Comparison of ENCODE assay signal across 1 cellular context in the genomic region with DNA sequence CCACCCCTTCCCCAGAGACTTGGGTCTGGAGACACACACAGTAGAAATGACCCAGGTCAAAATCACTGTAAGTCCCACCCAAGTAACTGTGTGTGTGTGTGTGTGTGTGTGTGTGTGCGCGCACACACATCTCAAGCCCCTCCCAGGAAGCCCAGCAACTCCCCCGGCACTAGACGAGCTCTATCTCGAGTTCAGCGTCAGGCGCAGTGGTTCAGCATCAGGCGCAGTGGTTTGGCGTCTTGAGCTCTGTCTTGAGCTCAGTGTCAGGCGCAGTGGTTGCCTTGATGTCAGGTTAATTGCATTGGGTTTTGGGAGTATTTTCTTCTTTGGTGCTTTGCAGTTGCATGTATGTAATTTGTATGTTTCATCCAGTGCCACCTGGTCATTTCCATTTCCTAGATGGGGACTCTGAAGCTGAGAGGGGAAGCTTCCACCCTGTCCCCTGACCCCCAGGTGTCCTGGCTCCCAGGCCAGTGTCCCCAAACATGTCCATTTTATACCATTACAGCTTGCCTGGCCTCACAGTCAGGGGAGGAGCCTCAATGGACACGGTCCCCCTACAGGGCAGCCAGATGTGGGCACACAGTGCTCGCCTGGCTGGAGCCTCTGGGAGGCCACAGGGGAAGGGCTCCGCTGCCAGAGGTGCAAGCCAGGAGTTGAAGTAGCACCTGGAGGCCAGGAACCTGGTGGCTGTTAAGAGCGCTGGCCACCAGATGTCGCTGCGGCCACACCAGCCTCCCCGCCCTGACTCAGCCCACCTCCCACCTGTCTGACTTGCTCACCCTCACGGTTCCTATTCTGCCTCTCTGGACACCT.
TF ChIP-seq lines count a peak whose summit lies in the region.

No MANE protein-coding gene starts in this region.

TF ChIP-seq in HepG2, 621 proteins besides CTCF, POLR2A, EP300 and RAD21 (continued from another document and continues in another):
- TF ChIP-seq, protein P1, sequence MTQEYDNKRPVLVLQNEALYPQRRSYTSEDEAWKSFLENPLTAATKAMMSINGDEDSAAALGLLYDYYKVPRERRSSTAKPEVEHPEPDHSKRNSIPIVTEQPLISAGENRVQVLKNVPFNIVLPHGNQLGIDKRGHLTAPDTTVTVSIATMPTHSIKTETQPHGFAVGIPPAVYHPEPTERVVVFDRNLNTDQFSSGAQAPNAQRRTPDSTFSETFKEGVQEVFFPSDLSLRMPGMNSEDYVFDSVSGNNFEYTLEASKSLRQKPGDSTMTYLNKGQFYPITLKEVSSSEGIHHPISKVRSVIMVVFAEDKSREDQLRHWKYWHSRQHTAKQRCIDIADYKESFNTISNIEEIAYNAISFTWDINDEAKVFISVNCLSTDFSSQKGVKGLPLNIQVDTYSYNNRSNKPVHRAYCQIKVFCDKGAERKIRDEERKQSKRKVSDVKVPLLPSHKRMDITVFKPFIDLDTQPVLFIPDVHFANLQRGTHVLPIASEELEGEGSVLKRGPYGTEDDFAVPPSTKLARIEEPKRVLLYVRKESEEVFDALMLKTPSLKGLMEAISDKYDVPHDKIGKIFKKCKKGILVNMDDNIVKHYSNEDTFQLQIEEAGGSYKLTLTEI (CRISPR knock-in tag; conservative IDR thresholded peaks at IDR 0.05), result no peak
- TF ChIP-seq ZNF382 (CRISPR knock-in tag; IDR thresholded peaks at IDR 0.05; ENCODE audit: borderline replicate concordance) (no peak), MLLT10 (CRISPR knock-in tag; IDR thresholded peaks at IDR 0.05) (no peak), ZNF329 (CRISPR knock-in tag; IDR thresholded peaks at IDR 0.05; ENCODE audit: low read depth) (peak; percentile 91), SNAPC2 (CRISPR knock-in tag; IDR thresholded peaks at IDR 0.05) (no peak), NFRKB (IDR thresholded peaks at IDR 0.05) (no peak), THAP11 (CRISPR knock-in tag; IDR thresholded peaks at IDR 0.05) (peak; percentile 40; the same call in 1 of the 2 replicates), ZNF224 (CRISPR knock-in tag; IDR thresholded peaks at IDR 0.05) (no peak), WIZ (CRISPR knock-in tag; IDR thresholded peaks at IDR 0.05) (no peak), NPAS2 (CRISPR knock-in tag; IDR thresholded peaks at IDR 0.05; ENCODE audit: borderline replicate concordance) (no peak), PAF1 (CRISPR knock-in tag; IDR thresholded peaks at IDR 0.05) (no peak), GZF1 (CRISPR knock-in tag; IDR thresholded peaks at IDR 0.05) (no peak), ZNF451 (CRISPR knock-in tag; IDR thresholded peaks at IDR 0.05) (no peak), MEIS1 (CRISPR knock-in tag; IDR thresholded peaks at IDR 0.05; ENCODE audit: borderline replicate concordance) (no peak), ZNF256 (CRISPR knock-in tag; conservative IDR thresholded peaks at IDR 0.05) (no peak), MXD4 (CRISPR knock-in tag; IDR thresholded peaks at IDR 0.05) (peak; percentile 83), ZNF558 (CRISPR knock-in tag; IDR thresholded peaks at IDR 0.05; ENCODE audit: borderline replicate concordance) (no peak), MAFK (conservative IDR thresholded peaks at IDR 0.05 in 1 of 2, IDR thresholded peaks at IDR 0.05 in 1 of 2; ENCODE audit: low read length in 2 of 2) (peak in 1 of 2 experiments; percentile 39; a peak in 2 of 4 replicates), ZNF292 (CRISPR knock-in tag; IDR thresholded peaks at IDR 0.05; ENCODE audit: borderline replicate concordance, low read depth) (no peak), U2AF1 (optimal IDR thresholded peaks at IDR 0.05; ENCODE audit: low read depth, low read length) (no peak), SP5 (CRISPR knock-in tag; IDR thresholded peaks at IDR 0.05; ENCODE audit: borderline replicate concordance, low read depth) (no peak), HMG20A (CRISPR knock-in tag; IDR thresholded peaks at IDR 0.05; ENCODE audit: borderline replicate concordance) (no peak), ZNF674 (CRISPR knock-in tag; IDR thresholded peaks at IDR 0.05; ENCODE audit: low read depth) (no peak), NFKB2 (CRISPR knock-in tag; IDR thresholded peaks at IDR 0.05; ENCODE audit: borderline replicate concordance) (no peak), TBX3 (IDR thresholded peaks at IDR 0.05; ENCODE audit: borderline replicate concordance) (peak; percentile 47; the same call in 1 of the 2 replicates), ZEB1 (IDR thresholded peaks at IDR 0.05; ENCODE audit: insufficient replicate concordance, low read depth) (no peak), ZNF746 (CRISPR knock-in tag; IDR thresholded peaks at IDR 0.05) (no peak; the same call in 1 of the 2 replicates), ZNF12 (CRISPR knock-in tag; IDR thresholded peaks at IDR 0.05) (no peak), ZNF564 (CRISPR knock-in tag; IDR thresholded peaks at IDR 0.05) (no peak), ZNF777 (CRISPR knock-in tag; IDR thresholded peaks at IDR 0.05) (no peak), RBFOX2 (IDR thresholded peaks at IDR 0.05; ENCODE audit: low read depth, low read length) (no peak), SIX4 (CRISPR knock-in tag; IDR thresholded peaks at IDR 0.05) (peak; percentile 41; the same call in 1 of the 2 replicates)
- TF ChIP-seq, protein P2, sequence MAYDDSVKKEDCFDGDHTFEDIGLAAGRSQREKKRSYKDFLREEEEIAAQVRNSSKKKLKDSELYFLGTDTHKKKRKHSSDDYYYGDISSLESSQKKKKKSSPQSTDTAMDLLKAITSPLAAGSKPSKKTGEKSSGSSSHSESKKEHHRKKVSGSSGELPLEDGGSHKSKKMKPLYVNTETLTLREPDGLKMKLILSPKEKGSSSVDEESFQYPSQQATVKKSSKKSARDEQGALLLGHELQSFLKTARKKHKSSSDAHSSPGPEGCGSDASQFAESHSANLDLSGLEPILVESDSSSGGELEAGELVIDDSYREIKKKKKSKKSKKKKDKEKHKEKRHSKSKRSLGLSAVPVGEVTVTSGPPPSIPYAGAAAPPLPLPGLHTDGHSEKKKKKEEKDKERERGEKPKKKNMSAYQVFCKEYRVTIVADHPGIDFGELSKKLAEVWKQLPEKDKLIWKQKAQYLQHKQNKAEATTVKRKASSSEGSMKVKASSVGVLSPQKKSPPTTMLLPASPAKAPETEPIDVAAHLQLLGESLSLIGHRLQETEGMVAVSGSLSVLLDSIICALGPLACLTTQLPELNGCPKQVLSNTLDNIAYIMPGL (CRISPR knock-in tag; IDR thresholded peaks at IDR 0.05; ENCODE audit: borderline replicate concordance in 1 of 2, low read depth in 1 of 2), result peak in 1 of 2 experiments; percentile 74; a peak in 2 of 4 replicates
- TF ChIP-seq, protein P3, sequence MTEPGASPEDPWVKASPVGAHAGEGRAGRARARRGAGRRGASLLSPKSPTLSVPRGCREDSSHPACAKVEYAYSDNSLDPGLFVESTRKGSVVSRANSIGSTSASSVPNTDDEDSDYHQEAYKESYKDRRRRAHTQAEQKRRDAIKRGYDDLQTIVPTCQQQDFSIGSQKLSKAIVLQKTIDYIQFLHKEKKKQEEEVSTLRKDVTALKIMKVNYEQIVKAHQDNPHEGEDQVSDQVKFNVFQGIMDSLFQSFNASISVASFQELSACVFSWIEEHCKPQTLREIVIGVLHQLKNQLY (CRISPR knock-in tag; IDR thresholded peaks at IDR 0.05), result 0 out of 2 replicates have a peak, but pooled peaks have one; percentile 35
- TF ChIP-seq, protein P4, sequence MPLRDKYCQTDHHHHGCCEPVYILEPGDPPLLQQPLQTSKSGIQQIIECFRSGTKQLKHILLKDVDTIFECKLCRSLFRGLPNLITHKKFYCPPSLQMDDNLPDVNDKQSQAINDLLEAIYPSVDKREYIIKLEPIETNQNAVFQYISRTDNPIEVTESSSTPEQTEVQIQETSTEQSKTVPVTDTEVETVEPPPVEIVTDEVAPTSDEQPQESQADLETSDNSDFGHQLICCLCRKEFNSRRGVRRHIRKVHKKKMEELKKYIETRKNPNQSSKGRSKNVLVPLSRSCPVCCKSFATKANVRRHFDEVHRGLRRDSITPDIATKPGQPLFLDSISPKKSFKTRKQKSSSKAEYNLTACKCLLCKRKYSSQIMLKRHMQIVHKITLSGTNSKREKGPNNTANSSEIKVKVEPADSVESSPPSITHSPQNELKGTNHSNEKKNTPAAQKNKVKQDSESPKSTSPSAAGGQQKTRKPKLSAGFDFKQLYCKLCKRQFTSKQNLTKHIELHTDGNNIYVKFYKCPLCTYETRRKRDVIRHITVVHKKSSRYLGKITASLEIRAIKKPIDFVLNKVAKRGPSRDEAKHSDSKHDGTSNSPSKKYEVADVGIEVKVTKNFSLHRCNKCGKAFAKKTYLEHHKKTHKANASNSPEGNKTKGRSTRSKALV (CRISPR knock-in tag; IDR thresholded peaks at IDR 0.05), result no peak
- TF ChIP-seq, protein P5, sequence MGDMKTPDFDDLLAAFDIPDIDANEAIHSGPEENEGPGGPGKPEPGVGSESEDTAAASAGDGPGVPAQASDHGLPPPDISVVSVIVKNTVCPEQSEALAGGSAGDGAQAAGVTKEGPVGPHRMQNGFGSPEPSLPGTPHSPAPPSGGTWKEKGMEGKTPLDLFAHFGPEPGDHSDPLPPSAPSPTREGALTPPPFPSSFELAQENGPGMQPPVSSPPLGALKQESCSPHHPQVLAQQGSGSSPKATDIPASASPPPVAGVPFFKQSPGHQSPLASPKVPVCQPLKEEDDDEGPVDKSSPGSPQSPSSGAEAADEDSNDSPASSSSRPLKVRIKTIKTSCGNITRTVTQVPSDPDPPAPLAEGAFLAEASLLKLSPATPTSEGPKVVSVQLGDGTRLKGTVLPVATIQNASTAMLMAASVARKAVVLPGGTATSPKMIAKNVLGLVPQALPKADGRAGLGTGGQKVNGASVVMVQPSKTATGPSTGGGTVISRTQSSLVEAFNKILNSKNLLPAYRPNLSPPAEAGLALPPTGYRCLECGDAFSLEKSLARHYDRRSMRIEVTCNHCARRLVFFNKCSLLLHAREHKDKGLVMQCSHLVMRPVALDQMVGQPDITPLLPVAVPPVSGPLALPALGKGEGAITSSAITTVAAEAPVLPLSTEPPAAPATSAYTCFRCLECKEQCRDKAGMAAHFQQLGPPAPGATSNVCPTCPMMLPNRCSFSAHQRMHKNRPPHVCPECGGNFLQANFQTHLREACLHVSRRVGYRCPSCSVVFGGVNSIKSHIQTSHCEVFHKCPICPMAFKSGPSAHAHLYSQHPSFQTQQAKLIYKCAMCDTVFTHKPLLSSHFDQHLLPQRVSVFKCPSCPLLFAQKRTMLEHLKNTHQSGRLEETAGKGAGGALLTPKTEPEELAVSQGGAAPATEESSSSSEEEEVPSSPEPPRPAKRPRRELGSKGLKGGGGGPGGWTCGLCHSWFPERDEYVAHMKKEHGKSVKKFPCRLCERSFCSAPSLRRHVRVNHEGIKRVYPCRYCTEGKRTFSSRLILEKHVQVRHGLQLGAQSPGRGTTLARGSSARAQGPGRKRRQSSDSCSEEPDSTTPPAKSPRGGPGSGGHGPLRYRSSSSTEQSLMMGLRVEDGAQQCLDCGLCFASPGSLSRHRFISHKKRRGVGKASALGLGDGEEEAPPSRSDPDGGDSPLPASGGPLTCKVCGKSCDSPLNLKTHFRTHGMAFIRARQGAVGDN (CRISPR knock-in tag; IDR thresholded peaks at IDR 0.05), result peak; percentile 58
- TF ChIP-seq, protein P6, sequence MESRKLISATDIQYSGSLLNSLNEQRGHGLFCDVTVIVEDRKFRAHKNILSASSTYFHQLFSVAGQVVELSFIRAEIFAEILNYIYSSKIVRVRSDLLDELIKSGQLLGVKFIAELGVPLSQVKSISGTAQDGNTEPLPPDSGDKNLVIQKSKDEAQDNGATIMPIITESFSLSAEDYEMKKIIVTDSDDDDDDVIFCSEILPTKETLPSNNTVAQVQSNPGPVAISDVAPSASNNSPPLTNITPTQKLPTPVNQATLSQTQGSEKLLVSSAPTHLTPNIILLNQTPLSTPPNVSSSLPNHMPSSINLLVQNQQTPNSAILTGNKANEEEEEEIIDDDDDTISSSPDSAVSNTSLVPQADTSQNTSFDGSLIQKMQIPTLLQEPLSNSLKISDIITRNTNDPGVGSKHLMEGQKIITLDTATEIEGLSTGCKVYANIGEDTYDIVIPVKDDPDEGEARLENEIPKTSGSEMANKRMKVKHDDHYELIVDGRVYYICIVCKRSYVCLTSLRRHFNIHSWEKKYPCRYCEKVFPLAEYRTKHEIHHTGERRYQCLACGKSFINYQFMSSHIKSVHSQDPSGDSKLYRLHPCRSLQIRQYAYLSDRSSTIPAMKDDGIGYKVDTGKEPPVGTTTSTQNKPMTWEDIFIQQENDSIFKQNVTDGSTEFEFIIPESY (CRISPR knock-in tag; IDR thresholded peaks at IDR 0.05), result peak; percentile 31; the same call in 1 of the 2 replicates
- TF ChIP-seq, protein P7, sequence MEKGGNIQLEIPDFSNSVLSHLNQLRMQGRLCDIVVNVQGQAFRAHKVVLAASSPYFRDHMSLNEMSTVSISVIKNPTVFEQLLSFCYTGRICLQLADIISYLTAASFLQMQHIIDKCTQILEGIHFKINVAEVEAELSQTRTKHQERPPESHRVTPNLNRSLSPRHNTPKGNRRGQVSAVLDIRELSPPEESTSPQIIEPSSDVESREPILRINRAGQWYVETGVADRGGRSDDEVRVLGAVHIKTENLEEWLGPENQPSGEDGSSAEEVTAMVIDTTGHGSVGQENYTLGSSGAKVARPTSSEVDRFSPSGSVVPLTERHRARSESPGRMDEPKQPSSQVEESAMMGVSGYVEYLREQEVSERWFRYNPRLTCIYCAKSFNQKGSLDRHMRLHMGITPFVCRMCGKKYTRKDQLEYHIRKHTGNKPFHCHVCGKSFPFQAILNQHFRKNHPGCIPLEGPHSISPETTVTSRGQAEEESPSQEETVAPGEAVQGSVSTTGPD (CRISPR knock-in tag; IDR thresholded peaks at IDR 0.05), result 0 out of 2 replicates have a peak, but pooled peaks have one; percentile 24
- TF ChIP-seq, protein P8, sequence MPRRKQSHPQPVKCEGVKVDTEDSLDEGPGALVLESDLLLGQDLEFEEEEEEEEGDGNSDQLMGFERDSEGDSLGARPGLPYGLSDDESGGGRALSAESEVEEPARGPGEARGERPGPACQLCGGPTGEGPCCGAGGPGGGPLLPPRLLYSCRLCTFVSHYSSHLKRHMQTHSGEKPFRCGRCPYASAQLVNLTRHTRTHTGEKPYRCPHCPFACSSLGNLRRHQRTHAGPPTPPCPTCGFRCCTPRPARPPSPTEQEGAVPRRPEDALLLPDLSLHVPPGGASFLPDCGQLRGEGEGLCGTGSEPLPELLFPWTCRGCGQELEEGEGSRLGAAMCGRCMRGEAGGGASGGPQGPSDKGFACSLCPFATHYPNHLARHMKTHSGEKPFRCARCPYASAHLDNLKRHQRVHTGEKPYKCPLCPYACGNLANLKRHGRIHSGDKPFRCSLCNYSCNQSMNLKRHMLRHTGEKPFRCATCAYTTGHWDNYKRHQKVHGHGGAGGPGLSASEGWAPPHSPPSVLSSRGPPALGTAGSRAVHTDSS (CRISPR knock-in tag; conservative IDR thresholded peaks at IDR 0.05), result no peak
- TF ChIP-seq, protein P9, sequence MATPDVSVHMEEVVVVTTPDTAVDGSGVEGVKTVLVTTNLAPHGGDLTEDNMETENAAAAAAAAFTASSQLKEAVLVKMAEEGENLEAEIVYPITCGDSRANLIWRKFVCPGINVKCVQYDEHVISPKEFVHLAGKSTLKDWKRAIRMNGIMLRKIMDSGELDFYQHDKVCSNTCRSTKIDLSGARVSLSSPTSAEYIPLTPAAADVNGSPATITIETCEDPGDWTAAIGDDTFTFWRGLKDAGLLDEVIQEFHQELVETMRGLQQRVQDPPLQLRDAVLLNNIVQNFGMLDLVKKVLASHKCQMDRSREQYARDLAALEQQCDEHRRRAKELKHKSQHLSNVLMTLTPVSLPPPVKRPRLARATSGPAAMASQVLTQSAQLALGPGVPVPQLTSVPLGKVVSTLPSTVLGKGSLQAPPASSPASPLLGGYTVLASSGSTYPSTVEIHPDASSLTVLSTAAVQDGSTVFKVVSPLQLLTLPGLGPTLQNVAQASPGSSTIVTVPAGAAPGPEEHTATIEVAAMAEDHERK (CRISPR knock-in tag; IDR thresholded peaks at IDR 0.05; ENCODE audit: low read depth), result no peak
